1 cellular context compared by ENCODE assay signal in the genomic region with DNA sequence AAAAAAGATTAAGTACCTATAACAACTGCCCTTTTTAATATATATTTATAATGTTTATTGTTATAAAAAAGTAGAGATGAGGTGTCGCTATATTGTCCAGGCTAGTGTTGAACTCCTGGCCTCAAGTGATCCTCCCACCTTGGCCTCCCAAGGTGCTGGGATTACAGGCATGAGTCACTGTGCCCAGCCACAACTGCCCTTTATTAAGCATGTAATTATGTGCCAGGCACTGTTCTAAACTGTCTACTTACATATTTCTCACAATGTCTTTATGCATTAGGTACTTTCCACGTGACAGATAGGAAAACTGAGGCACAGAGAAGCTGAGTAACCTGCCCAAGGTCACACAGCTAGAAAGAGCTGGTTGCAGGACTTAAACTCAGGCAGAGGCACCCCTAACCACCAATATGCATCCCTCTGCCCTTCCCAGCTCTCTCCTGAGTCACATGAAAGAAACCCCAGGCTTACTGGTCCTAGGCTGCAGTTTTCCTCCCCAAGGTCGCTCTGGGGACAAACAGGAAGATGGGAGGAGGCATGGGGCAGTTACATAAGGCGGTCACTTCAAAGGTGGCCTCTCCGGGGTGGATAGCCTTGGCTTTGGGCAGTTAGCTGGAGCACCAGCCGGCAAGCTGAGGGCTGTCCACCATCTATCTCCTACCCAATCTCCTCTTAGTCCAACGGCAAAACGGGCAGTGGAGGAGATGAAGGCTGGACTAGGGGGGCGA.
A peak's percentile ranks its signal among the peaks of the same experiment; 100 is the strongest.
TF ChIP-seq lines count a peak whose summit lies in the region.

No MANE protein-coding gene starts in this region.

TF ChIP-seq in HepG2, 621 proteins besides CTCF, POLR2A, EP300 and RAD21 (continued from another document and continues in another):
- TF ChIP-seq CSRNP2 (CRISPR knock-in tag; conservative IDR thresholded peaks at IDR 0.05; ENCODE audit: low read depth) (no peak), FOXC1 (CRISPR knock-in tag; IDR thresholded peaks at IDR 0.05; ENCODE audit: borderline replicate concordance) (peak; percentile 75; the same call in 1 of the 2 replicates), ZNF746 (CRISPR knock-in tag; IDR thresholded peaks at IDR 0.05) (peak; percentile 84; the same call in 1 of the 2 replicates), ZNF619 (CRISPR knock-in tag; IDR thresholded peaks at IDR 0.05) (no peak), HDAC1 (CRISPR knock-in tag; IDR thresholded peaks at IDR 0.05) (peak; percentile 93), ZNF790 (CRISPR knock-in tag; IDR thresholded peaks at IDR 0.05; ENCODE audit: borderline replicate concordance) (no peak), ZNF256 (CRISPR knock-in tag; conservative IDR thresholded peaks at IDR 0.05) (no peak), ZNF704 (CRISPR knock-in tag; IDR thresholded peaks at IDR 0.05; ENCODE audit: borderline replicate concordance) (no peak), NR2F1 (CRISPR knock-in tag; IDR thresholded peaks at IDR 0.05) (peak; percentile 39 to 71; a peak in 3 of 4 replicates), FUBP1 (CRISPR knock-in tag; IDR thresholded peaks at IDR 0.05; ENCODE audit: borderline replicate concordance) (no peak), MIXL1 (CRISPR knock-in tag; IDR thresholded peaks at IDR 0.05) (peak; percentile 86), POLR2G (IDR thresholded peaks at IDR 0.05; ENCODE audit: low read depth, low read length) (peak; percentile 44; the same call in 1 of the 2 replicates), GLI4 (CRISPR knock-in tag; IDR thresholded peaks at IDR 0.05; ENCODE audit: borderline replicate concordance) (no peak), ATF1 (CRISPR knock-in tag; IDR thresholded peaks at IDR 0.05) (no peak; the same call in 1 of the 2 replicates), GTF3A (CRISPR knock-in tag; conservative IDR thresholded peaks at IDR 0.05) (no peak)
- TF ChIP-seq, protein P1, sequence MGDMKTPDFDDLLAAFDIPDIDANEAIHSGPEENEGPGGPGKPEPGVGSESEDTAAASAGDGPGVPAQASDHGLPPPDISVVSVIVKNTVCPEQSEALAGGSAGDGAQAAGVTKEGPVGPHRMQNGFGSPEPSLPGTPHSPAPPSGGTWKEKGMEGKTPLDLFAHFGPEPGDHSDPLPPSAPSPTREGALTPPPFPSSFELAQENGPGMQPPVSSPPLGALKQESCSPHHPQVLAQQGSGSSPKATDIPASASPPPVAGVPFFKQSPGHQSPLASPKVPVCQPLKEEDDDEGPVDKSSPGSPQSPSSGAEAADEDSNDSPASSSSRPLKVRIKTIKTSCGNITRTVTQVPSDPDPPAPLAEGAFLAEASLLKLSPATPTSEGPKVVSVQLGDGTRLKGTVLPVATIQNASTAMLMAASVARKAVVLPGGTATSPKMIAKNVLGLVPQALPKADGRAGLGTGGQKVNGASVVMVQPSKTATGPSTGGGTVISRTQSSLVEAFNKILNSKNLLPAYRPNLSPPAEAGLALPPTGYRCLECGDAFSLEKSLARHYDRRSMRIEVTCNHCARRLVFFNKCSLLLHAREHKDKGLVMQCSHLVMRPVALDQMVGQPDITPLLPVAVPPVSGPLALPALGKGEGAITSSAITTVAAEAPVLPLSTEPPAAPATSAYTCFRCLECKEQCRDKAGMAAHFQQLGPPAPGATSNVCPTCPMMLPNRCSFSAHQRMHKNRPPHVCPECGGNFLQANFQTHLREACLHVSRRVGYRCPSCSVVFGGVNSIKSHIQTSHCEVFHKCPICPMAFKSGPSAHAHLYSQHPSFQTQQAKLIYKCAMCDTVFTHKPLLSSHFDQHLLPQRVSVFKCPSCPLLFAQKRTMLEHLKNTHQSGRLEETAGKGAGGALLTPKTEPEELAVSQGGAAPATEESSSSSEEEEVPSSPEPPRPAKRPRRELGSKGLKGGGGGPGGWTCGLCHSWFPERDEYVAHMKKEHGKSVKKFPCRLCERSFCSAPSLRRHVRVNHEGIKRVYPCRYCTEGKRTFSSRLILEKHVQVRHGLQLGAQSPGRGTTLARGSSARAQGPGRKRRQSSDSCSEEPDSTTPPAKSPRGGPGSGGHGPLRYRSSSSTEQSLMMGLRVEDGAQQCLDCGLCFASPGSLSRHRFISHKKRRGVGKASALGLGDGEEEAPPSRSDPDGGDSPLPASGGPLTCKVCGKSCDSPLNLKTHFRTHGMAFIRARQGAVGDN (CRISPR knock-in tag; IDR thresholded peaks at IDR 0.05), result peak; percentile 87
- TF ChIP-seq, protein P2, sequence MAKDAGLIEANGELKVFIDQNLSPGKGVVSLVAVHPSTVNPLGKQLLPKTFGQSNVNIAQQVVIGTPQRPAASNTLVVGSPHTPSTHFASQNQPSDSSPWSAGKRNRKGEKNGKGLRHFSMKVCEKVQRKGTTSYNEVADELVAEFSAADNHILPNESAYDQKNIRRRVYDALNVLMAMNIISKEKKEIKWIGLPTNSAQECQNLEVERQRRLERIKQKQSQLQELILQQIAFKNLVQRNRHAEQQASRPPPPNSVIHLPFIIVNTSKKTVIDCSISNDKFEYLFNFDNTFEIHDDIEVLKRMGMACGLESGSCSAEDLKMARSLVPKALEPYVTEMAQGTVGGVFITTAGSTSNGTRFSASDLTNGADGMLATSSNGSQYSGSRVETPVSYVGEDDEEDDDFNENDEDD (CRISPR knock-in tag; IDR thresholded peaks at IDR 0.05; ENCODE audit: borderline replicate concordance), result peak; percentile 20; the same call in 1 of the 2 replicates
- TF ChIP-seq, protein P3, sequence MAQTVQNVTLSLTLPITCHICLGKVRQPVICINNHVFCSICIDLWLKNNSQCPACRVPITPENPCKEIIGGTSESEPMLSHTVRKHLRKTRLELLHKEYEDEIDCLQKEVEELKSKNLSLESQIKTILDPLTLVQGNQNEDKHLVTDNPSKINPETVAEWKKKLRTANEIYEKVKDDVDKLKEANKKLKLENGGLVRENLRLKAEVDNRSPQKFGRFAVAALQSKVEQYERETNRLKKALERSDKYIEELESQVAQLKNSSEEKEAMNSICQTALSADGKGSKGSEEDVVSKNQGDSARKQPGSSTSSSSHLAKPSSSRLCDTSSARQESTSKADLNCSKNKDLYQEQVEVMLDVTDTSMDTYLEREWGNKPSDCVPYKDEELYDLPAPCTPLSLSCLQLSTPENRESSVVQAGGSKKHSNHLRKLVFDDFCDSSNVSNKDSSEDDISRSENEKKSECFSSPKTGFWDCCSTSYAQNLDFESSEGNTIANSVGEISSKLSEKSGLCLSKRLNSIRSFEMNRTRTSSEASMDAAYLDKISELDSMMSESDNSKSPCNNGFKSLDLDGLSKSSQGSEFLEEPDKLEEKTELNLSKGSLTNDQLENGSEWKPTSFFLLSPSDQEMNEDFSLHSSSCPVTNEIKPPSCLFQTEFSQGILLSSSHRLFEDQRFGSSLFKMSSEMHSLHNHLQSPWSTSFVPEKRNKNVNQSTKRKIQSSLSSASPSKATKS (CRISPR knock-in tag; IDR thresholded peaks at IDR 0.05), result no peak
- TF ChIP-seq, protein P4, sequence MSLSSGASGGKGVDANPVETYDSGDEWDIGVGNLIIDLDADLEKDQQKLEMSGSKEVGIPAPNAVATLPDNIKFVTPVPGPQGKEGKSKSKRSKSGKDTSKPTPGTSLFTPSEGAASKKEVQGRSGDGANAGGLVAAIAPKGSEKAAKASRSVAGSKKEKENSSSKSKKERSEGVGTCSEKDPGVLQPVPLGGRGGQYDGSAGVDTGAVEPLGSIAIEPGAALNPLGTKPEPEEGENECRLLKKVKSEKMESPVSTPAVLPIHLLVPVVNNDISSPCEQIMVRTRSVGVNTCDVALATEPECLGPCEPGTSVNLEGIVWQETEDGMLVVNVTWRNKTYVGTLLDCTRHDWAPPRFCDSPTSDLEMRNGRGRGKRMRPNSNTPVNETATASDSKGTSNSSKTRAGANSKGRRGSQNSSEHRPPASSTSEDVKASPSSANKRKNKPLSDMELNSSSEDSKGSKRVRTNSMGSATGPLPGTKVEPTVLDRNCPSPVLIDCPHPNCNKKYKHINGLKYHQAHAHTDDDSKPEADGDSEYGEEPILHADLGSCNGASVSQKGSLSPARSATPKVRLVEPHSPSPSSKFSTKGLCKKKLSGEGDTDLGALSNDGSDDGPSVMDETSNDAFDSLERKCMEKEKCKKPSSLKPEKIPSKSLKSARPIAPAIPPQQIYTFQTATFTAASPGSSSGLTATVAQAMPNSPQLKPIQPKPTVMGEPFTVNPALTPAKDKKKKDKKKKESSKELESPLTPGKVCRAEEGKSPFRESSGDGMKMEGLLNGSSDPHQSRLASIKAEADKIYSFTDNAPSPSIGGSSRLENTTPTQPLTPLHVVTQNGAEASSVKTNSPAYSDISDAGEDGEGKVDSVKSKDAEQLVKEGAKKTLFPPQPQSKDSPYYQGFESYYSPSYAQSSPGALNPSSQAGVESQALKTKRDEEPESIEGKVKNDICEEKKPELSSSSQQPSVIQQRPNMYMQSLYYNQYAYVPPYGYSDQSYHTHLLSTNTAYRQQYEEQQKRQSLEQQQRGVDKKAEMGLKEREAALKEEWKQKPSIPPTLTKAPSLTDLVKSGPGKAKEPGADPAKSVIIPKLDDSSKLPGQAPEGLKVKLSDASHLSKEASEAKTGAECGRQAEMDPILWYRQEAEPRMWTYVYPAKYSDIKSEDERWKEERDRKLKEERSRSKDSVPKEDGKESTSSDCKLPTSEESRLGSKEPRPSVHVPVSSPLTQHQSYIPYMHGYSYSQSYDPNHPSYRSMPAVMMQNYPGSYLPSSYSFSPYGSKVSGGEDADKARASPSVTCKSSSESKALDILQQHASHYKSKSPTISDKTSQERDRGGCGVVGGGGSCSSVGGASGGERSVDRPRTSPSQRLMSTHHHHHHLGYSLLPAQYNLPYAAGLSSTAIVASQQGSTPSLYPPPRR (CRISPR knock-in tag; IDR thresholded peaks at IDR 0.05; ENCODE audit: borderline replicate concordance), result peak; percentile 92
- TF ChIP-seq, protein P5, sequence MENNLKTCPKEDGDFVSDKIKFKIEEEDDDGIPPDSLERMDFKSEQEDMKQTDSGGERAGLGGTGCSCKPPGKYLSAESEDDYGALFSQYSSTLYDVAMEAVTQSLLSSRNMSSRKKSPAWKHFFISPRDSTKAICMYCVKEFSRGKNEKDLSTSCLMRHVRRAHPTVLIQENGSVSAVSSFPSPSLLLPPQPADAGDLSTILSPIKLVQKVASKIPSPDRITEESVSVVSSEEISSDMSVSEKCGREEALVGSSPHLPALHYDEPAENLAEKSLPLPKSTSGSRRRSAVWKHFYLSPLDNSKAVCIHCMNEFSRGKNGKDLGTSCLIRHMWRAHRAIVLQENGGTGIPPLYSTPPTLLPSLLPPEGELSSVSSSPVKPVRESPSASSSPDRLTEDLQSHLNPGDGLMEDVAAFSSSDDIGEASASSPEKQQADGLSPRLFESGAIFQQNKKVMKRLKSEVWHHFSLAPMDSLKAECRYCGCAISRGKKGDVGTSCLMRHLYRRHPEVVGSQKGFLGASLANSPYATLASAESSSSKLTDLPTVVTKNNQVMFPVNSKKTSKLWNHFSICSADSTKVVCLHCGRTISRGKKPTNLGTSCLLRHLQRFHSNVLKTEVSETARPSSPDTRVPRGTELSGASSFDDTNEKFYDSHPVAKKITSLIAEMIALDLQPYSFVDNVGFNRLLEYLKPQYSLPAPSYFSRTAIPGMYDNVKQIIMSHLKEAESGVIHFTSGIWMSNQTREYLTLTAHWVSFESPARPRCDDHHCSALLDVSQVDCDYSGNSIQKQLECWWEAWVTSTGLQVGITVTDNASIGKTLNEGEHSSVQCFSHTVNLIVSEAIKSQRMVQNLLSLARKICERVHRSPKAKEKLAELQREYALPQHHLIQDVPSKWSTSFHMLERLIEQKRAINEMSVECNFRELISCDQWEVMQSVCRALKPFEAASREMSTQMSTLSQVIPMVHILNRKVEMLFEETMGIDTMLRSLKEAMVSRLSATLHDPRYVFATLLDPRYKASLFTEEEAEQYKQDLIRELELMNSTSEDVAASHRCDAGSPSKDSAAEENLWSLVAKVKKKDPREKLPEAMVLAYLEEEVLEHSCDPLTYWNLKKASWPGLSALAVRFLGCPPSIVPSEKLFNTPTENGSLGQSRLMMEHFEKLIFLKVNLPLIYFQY (CRISPR knock-in tag; IDR thresholded peaks at IDR 0.05; ENCODE audit: borderline replicate concordance), result no peak
- TF ChIP-seq, protein P6, sequence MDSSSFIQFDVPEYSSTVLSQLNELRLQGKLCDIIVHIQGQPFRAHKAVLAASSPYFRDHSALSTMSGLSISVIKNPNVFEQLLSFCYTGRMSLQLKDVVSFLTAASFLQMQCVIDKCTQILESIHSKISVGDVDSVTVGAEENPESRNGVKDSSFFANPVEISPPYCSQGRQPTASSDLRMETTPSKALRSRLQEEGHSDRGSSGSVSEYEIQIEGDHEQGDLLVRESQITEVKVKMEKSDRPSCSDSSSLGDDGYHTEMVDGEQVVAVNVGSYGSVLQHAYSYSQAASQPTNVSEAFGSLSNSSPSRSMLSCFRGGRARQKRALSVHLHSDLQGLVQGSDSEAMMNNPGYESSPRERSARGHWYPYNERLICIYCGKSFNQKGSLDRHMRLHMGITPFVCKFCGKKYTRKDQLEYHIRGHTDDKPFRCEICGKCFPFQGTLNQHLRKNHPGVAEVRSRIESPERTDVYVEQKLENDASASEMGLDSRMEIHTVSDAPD (CRISPR knock-in tag; IDR thresholded peaks at IDR 0.05), result no peak
